11 cellular contexts compared by ENCODE assay signal in genomic region chr11:78379039-78379670, GRCh38. TPM values are rescaled to one million over a fixed set of nuclear protein-coding genes. Genes with fewer than 3 reads are reported as not detected.
DNase-seq lines count a peak whose midpoint lies in the region; ATAC-seq and TF ChIP-seq lines count a peak whose summit lies in the region.
"Had no signal": no experiment of that assay in that cellular context is flagged by ENCODE, and none has a peak within 500 bp of the region (broad histone marks: within the 10 kb centered on the region; RNA-seq: fewer than 3 reads in every experiment).

No MANE protein-coding gene starts in this region.

- CTCF ChIA-PET in IMR-90 (lab: Yijun Ruan, JAX) = no interaction called here

- H4K20me1 ChIP-seq in DND-41 (ENCODE audit: insufficient read depth, low read length) (peaks cover 70% of the 10 kb centered on the region), IMR-90 (ENCODE audit: insufficient read depth, low read length) (no peaks in the 10 kb centered on the region)

- H3K9ac ChIP-seq in DND-41 (ENCODE audit: low read depth, low read length) (no peak overlapping the region), IMR-90 (ENCODE audit: low read depth, low read length) (no peak overlapping the region)

- 0 out of 2 replicates have a peak overlapping the region, but pooled peaks have one; percentile 22 for H2BK120ac ChIP-seq in IMR-90 (ENCODE audit: low read depth, low read length)

- no peak overlapping the region for H3K18ac ChIP-seq in IMR-90 (ENCODE audit: low read depth, low read length)

- H3K79me1 ChIP-seq in IMR-90 (ENCODE audit: low read depth in 1 of 2, low read length in 2 of 2) = peaks cover 18 to 25% of the 10 kb centered on the region in 2 experiments

- H4K91ac ChIP-seq in IMR-90 (ENCODE audit: insufficient read depth, low read depth, low read length) = no peak overlapping the region

- H2BK20ac ChIP-seq in IMR-90 (ENCODE audit: low read depth, low read length) = no peak overlapping the region

- H3K79me2 ChIP-seq in DND-41 (ENCODE audit: insufficient read depth, low read length) = peaks cover 100% of the 10 kb centered on the region

- H2AK5ac ChIP-seq in IMR-90 (ENCODE audit: low read depth, low read length) = no peak overlapping the region

- ATAC-seq in DND-41 (ENCODE audit: insufficient read depth, low read depth) = peak; percentile 67
- ATAC-seq in IMR-90 (ENCODE audit: low read depth) = no peak
- peak; percentile 65 for ATAC-seq in activated T-helper 17 cell treated with anti-CD3 and anti-CD28 coated beads, Interleukin-2, amount 50 U/mL, for 72 hours (replicated peaks)

- H3K36me3 Mint-ChIP-seq in activated T-helper 17 cell treated with anti-CD3 and anti-CD28 coated beads, Interleukin-2, amount 50 U/mL, for 72 hours (ENCODE audit: low read depth) = no peaks in the 10 kb centered on the region

- H3K23ac ChIP-seq in IMR-90 (ENCODE audit: low read depth, low read length) = no peak overlapping the region

- TF ChIP-seq POLR2A in IMR-90 (IDR thresholded peaks at IDR 0.05; ENCODE audit: low read depth, low read length) = no peak

- H3K9me3 ChIP-seq in DND-41 (ENCODE audit: insufficient read depth, low read length, severe bottlenecking) (peaks cover 8% of the 10 kb centered on the region), IMR-90 (ENCODE audit: control insufficient read depth, insufficient read depth, low read length) (peaks cover 10% of the 10 kb centered on the region; the same call in 1 of the 2 replicates), neutrophil (peaks cover 4% of the 10 kb centered on the region)

- H3K27ac ChIP-seq in DND-41 (ENCODE audit: low read length) (peak overlapping the region; percentile 13; the same call in 1 of the 2 replicates), IMR-90 (ENCODE audit: insufficient read depth, low read length) (no peak overlapping the region), neutrophil (peak overlapping the region; percentile 18)
- H3K27ac ChIP-seq: VCaP had no signal

- no peak overlapping the region for H3K4me3 Mint-ChIP-seq in activated T-helper 17 cell treated with anti-CD3 and anti-CD28 coated beads, Interleukin-2, amount 50 U/mL, for 72 hours

- no peak overlapping the region for H4K8ac ChIP-seq in IMR-90 (ENCODE audit: low read depth in 2 of 2, low read length in 2 of 2)

- POLR2A ChIA-PET in IMR-90 (lab: Charles Lee; ENCODE audit: unreplicated experiment) = no interaction called here

- H2AK9ac ChIP-seq in IMR-90 (replicated peaks; ENCODE audit: low read depth, low read length, poor library complexity) = no peak overlapping the region

- 0 out of 3 replicates have a peak overlapping the region, but pooled peaks have one; percentile 68 for H2BK15ac ChIP-seq in IMR-90 (ENCODE audit: low read depth, low read length)

- H3K4me1 Mint-ChIP-seq in activated T-helper 17 cell treated with anti-CD3 and anti-CD28 coated beads, Interleukin-2, amount 50 U/mL, for 72 hours = no peaks in the 10 kb centered on the region

- no peaks in the 10 kb centered on the region for H3K27me3 Mint-ChIP-seq in activated T-helper 17 cell treated with anti-CD3 and anti-CD28 coated beads, Interleukin-2, amount 50 U/mL, for 72 hours

- no peak overlapping the region for H3K27ac Mint-ChIP-seq in activated T-helper 17 cell treated with anti-CD3 and anti-CD28 coated beads, Interleukin-2, amount 50 U/mL, for 72 hours

- WGBS in IMR-90 (ENCODE audit: extremely low coverage in 2 of 2, insufficient read length in 1 of 2), 2 experiments = 100% methylated on average over 1 of the region's 3 CpGs; no CpG with 5 or more reads in 1 of the 2 experiments

- H3K4me1 ChIP-seq in DND-41 (ENCODE audit: insufficient read depth, low read length) (peaks cover 21% of the 10 kb centered on the region), IMR-90 (ENCODE audit: control insufficient read depth, insufficient read depth, low read length) (peaks cover 5% of the 10 kb centered on the region), neutrophil (ENCODE audit: control insufficient read depth in 1 of 2, insufficient read depth in 1 of 2, low read depth in 1 of 2, low read length in 1 of 2) (no peaks in the 10 kb centered on the region)

- TF ChIP-seq RAD21 in IMR-90 (IDR thresholded peaks at IDR 0.05; ENCODE audit: low read length) = no peak

- BruUV-seq in IMR-90 (replicated peaks; lab: Mats Ljungman, UMichigan) = no TSS peak

- in situ Hi-C loops in IMR-90 (cut with MboI; ENCODE audit: low sequenced_read_pairs) = no loop called here

- no peak overlapping the region for H4K5ac ChIP-seq in IMR-90 (ENCODE audit: low read depth, low read length)

- H3K4ac ChIP-seq in IMR-90 (ENCODE audit: low read depth, low read length) = no peak overlapping the region

- dilution Hi-C loops in IMR-90 (cut with HindIII; ENCODE audit: low sequenced_read_pairs, unreplicated experiment) = no loop called here

- no peak overlapping the region for H2AFZ ChIP-seq in DND-41 (ENCODE audit: low read depth, low read length)
- no peak overlapping the region for H2AFZ ChIP-seq in IMR-90 (replicated peaks; ENCODE audit: low read length, poor library complexity)

- H3K4me2 ChIP-seq in DND-41 (ENCODE audit: insufficient read depth, low read length) (no peak overlapping the region), IMR-90 (ENCODE audit: low read depth, low read length) (no peak overlapping the region)

- H3K27me3 ChIP-seq in DND-41 (ENCODE audit: insufficient read depth, low read length, poor library complexity) (no peaks in the 10 kb centered on the region), IMR-90 (ENCODE audit: control insufficient read depth, insufficient read depth, low read length) (no peaks in the 10 kb centered on the region), neutrophil (no peaks in the 10 kb centered on the region)

- no peak for DNase-seq in DND-41
- DNase-seq in IMR-90 = peak; percentile 19
- no peak for DNase-seq in NCI-H1105 (lab: John Stamatoyannopoulos, UW)
- no peak for DNase-seq in UCSD-AML1 (lab: John Stamatoyannopoulos, UW; ENCODE audit: unreplicated experiment)
- no peak for DNase-seq in NCI-H1105 treated with DMSO at 0.1 percent for 48 hours (lab: John Stamatoyannopoulos, UW)
- DNase-seq: activated naive CD4-positive, alpha-beta T cell treated with Interleukin-2 at 50 U/mL for 16 hours; cortex of kidney; left cardiac atrium had no signal

- no peaks in the 10 kb centered on the region for H3K9me1 ChIP-seq in IMR-90 (ENCODE audit: insufficient read depth, low read length)

- intact Hi-C loops in IMR-90 (cut with micrococcal nuclease) = no loop called here

- no peak overlapping the region for H3K56ac ChIP-seq in IMR-90 (ENCODE audit: extremely low read depth, insufficient read depth, low read length)

- H3K14ac ChIP-seq in IMR-90 (replicated peaks; ENCODE audit: low read depth, low read length) = no peak overlapping the region

- H3K4me3 ChIP-seq in DND-41 (ENCODE audit: low read depth in 1 of 2, low read length in 2 of 2) = no peak overlapping the region
- H3K4me3 ChIP-seq in IMR-90 (ENCODE audit: insufficient read depth, low read depth, low read length) = no peak overlapping the region
- H3K4me3 ChIP-seq in neutrophil (ENCODE audit: low read depth in 1 of 2, low read length in 1 of 2) = no peak overlapping the region

- H2BK5ac ChIP-seq in IMR-90 (ENCODE audit: low read depth, low read length, poor library complexity, severe bottlenecking) = no peak overlapping the region

- peaks cover 3% of the 10 kb centered on the region for H3K9me3 Mint-ChIP-seq in activated T-helper 17 cell treated with anti-CD3 and anti-CD28 coated beads, Interleukin-2, amount 50 U/mL, for 72 hours

- no peak for TF ChIP-seq CTCF in DND-41 (IDR thresholded peaks at IDR 0.05; ENCODE audit: borderline replicate concordance, extremely low read depth, low read length, poor library complexity, severe bottlenecking)
- no peak for TF ChIP-seq CTCF in IMR-90 (conservative IDR thresholded peaks at IDR 0.05; ENCODE audit: low read depth, low read length)
- TF ChIP-seq CTCF in neutrophil (IDR thresholded peaks at IDR 0.05) = no peak

- H3K36me3 ChIP-seq in DND-41 (ENCODE audit: insufficient read depth, low read length) (peaks cover 46% of the 10 kb centered on the region), IMR-90 (ENCODE audit: control insufficient read depth, insufficient read depth, low read length) (peaks cover 1% of the 10 kb centered on the region; the same call in 1 of the 2 replicates), neutrophil (no peaks in the 10 kb centered on the region)

TF ChIP-seq in IMR-90, 13 proteins besides CTCF, POLR2A, EP300 and RAD21:
- peak; percentile 50; the same call in 1 of the 2 replicates for TF ChIP-seq MAFK (IDR thresholded peaks at IDR 0.05; ENCODE audit: low read depth, low read length)
- TF ChIP-seq USF2 (IDR thresholded peaks at IDR 0.05; ENCODE audit: low read depth, low read length) = no peak
- TF ChIP-seq CEBPB (IDR thresholded peaks at IDR 0.05; ENCODE audit: low read depth, low read length) = no peak
- TF ChIP-seq SMC3 (IDR thresholded peaks at IDR 0.05; ENCODE audit: low read depth, low read length) = no peak
TF ChIP-seq in IMR-90: peak in this region for 1.

RNA-seq across cellular contexts. Expression of gene GAB2, which starts 38.5 kb away (rescaled TPM):
- total RNA-seq in IMR-90 (2012; rRNA removed) = 5.6 and 5.9 TPM in 2 replicates
- polyA plus RNA-seq in IMR-90 (2012; rRNA removed) = 3.2 and 3.3 TPM in 2 replicates
- 2.8 and 3.4 TPM in 2 replicates for polyA plus RNA-seq in IMR-90 (2012; cell fraction: cytosol; rRNA removed)
- 4.3 and 7.5 TPM in 2 replicates for polyA plus RNA-seq in IMR-90 (2012; cell fraction: nucleus; rRNA removed; ENCODE audit: low replicate concordance)
- 10 to 100 TPM in 1 of 2 donors, 1 to 10 TPM in 1; 6.5 to 11.4 TPM for total RNA-seq in activated T-helper 17 cell treated with anti-CD3 and anti-CD28 coated beads, Interleukin-2, amount 50 U/mL, for 72 hours
